1 cellular context compared by ENCODE assay signal in the genomic region with DNA sequence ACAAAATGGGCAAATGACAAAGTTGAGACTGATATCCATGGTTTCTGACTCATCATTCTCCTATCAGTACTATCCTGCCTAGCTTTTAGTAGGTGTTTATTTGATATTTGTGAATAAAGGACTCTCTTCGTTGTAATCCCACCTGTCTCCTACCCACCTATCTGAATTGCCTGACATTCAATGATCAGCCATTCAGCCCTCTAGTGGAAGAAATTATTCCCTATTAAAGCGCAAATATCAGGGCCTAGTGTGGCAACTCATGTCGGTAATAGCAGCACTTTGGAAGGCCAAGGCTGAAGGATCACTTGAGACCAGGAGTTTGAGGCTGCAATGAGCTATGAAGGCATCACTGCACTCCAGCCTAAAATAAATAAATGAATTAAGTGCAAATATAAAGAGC.
TF ChIP-seq lines count a peak whose summit lies in the region.

No MANE protein-coding gene starts in this region.

TF ChIP-seq in A549, 52 proteins besides CTCF, POLR2A, EP300 and RAD21 (continued from another document):
- TF ChIP-seq, protein P1, sequence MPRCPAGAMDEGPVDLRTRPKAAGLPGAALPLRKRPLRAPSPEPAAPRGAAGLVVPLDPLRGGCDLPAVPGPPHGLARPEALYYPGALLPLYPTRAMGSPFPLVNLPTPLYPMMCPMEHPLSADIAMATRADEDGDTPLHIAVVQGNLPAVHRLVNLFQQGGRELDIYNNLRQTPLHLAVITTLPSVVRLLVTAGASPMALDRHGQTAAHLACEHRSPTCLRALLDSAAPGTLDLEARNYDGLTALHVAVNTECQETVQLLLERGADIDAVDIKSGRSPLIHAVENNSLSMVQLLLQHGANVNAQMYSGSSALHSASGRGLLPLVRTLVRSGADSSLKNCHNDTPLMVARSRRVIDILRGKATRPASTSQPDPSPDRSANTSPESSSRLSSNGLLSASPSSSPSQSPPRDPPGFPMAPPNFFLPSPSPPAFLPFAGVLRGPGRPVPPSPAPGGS (IDR thresholded peaks at IDR 0.05): no peak
- no peak for TF ChIP-seq JUN (IDR thresholded peaks at IDR 0.05)
- TF ChIP-seq REST (IDR thresholded peaks at IDR 0.05): no peak
